ENCODE assay signal across 21 cellular contexts in genomic region chr22:49991907-49992533, GRCh38. TPM values are rescaled to one million over a fixed set of nuclear protein-coding genes. Genes with fewer than 3 reads are reported as not detected.
"Had no signal": no experiment of that assay in that cellular context is flagged by ENCODE, and none has a peak within 500 bp of the region (broad histone marks: within the 10 kb centered on the region; RNA-seq: fewer than 3 reads in every experiment).

No MANE protein-coding gene starts in this region.

- H3K36me3 ChIP-seq: colonic mucosa, neutrophil, sigmoid colon, upper lobe of left lung, vagina had no signal

- H2AFZ ChIP-seq: hepatocyte had no signal

- H3K4me2 ChIP-seq: hepatocyte had no signal

- H3K4me1 ChIP-seq: vagina had no signal

- H3K4me3 ChIP-seq: colonic mucosa, hepatocyte, mucosa of descending colon, sigmoid colon, skin epidermis, upper lobe of left lung, vagina had no signal

- H3K27me3 ChIP-seq: colonic mucosa, hepatocyte, sigmoid colon, upper lobe of left lung, vagina had no signal

- H3K79me2 ChIP-seq: hepatocyte had no signal

- ATAC-seq: mucosa of descending colon; naive thymus-derived CD8-positive, alpha-beta T cell; stimulated activated naive CD8-positive, alpha-beta T cell treated with anti-CD3 and anti-CD28 coated beads, Interleukin-15, amount 100 ng/mL, for 72 hours had no signal

- H3K27ac ChIP-seq: colonic mucosa, hepatocyte, neutrophil, sigmoid colon, skin epidermis, upper lobe of left lung, vagina had no signal

- DNase-seq: colonic mucosa; dermis blood vessel endothelial cell; effector CD4-positive, alpha-beta T cell; foreskin melanocyte; mammary epithelial cell; mucosa of descending colon; naive thymus-derived CD8-positive, alpha-beta T cell; stimulated activated CD4-positive, alpha-beta T cell treated with anti-CD3 and anti-CD28 coated beads, Interleukin-4, amount 100 ng/mL, for 4 hours; stimulated activated naive B cell treated with anti-CD40 and anti-IgM and Interleukin-4, amounts not matched to agents 10 μg/mL and 1 μg/mL and 100 μg/mL, for 72 hours; stimulated activated naive CD8-positive, alpha-beta T cell treated with anti-CD3 and anti-CD28 coated beads, Interleukin-15, amount 100 ng/mL, for 72 hours; upper lobe of left lung had no signal

- H3K9me3 ChIP-seq: colonic mucosa, neutrophil had no signal

RNA-seq across cellular contexts. Expression of gene IL17REL, which starts 20.5 kb away (rescaled TPM):
- total RNA-seq: hepatocyte; kidney epithelial cell; lower leg skin; mammary epithelial cell; naive thymus-derived CD8-positive, alpha-beta T cell; osteocyte; sigmoid colon; vagina had no signal
- polyA plus RNA-seq: esophagus; hepatocyte; mammary epithelial cell; naive thymus-derived CD8-positive, alpha-beta T cell; neural cell had no signal
